8 cellular contexts compared by ENCODE assay signal in the genomic region with DNA sequence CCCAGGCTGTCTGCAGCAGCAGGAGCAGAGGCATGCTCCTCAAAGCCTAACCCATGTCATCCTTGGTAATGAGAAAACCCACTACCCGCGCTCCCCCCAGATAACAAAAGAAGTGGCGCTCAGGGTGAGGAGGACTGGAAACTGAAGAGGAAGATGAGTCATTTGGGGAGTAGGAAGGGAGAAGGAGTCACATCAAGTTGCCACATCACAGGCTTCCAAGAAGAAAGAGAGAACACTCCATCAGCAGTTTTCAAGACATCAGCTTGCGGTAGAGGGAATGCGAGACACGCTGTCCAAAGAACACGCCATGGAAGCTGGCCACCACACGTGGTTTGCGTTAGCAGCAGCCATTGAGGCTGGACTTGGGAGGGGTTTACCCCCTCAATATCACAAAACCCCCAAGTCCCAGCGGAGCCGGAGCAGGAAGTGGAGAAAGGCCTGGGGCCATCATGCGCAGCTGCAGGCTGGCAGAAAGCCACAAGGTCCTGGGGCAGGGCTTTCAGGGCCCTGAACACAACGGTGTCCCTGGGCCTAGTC. TPM values are rescaled to one million over a fixed set of nuclear protein-coding genes. Genes with fewer than 3 reads are reported as not detected.
DNase-seq lines count a peak whose midpoint lies in the region; ATAC-seq and TF ChIP-seq lines count a peak whose summit lies in the region.
"Had no signal": no experiment of that assay in that cellular context is flagged by ENCODE, and none has a peak within 500 bp of the region (broad histone marks: within the 10 kb centered on the region; RNA-seq: fewer than 3 reads in every experiment).

No MANE protein-coding gene starts in this region.

- peak; percentile 95 for DNase-seq in IMR-90
- DNase-seq in activated CD8-positive, alpha-beta T cell treated with anti-CD3 and anti-CD28 coated beads, Interleukin-2, amount 10 ng/mL, durations not matched to agents 7 days and 5 days: no peak
- peak; percentile 87 for DNase-seq in cardiac septum (ENCODE audit: low spot score)
- DNase-seq in stimulated activated CD4-positive, alpha-beta T cell treated with anti-CD3 and anti-CD28 coated beads, Interleukin-4, amount 100 ng/mL, for 24 hours: peak; percentile 6
- no peak for DNase-seq in stimulated activated naive CD4-positive, alpha-beta T cell treated with Interleukin-2 at 50 U/mL for 16 hours (lab: John Stamatoyannopoulos, UW)
- no peak for DNase-seq in NK-92 treated with Interleukin-12 subunit alpha and Interleukin-12 subunit beta, amount 100 ng/mL, for 24 hours (lab: John Stamatoyannopoulos, UW)
- DNase-seq: T-cell had no signal

- no peaks in the 10 kb centered on the region for H3K36me3 Mint-ChIP-seq in activated CD8-positive, alpha-beta T cell treated with anti-CD3 and anti-CD28 coated beads, Interleukin-2, amount 10 ng/mL, durations not matched to agents 7 days and 5 days (ENCODE audit: low read depth)
- H3K36me3 Mint-ChIP-seq: T-cell had no signal

- peaks cover 40% of the 10 kb centered on the region for H3K9me1 ChIP-seq in IMR-90 (ENCODE audit: insufficient read depth, low read length)

- H3K79me1 ChIP-seq in IMR-90 (ENCODE audit: low read depth in 1 of 2, low read length in 2 of 2): peaks cover 8 to 62% of the 10 kb centered on the region in 2 experiments

- peak overlapping the region; percentile 45; the same call in 1 of the 3 replicates for H2BK15ac ChIP-seq in IMR-90 (ENCODE audit: low read depth, low read length)

- peak overlapping the region; percentile 4; the same call in 1 of the 2 replicates for H3K9ac ChIP-seq in IMR-90 (ENCODE audit: low read depth, low read length)

- no peaks in the 10 kb centered on the region for H3K27me3 ChIP-seq in IMR-90 (ENCODE audit: control insufficient read depth, insufficient read depth, low read length)

- no peak for TF ChIP-seq CTCF in IMR-90 (conservative IDR thresholded peaks at IDR 0.05; ENCODE audit: low read depth, low read length)

- peak overlapping the region; percentile 28 for H2AK9ac ChIP-seq in IMR-90 (replicated peaks; ENCODE audit: low read depth, low read length, poor library complexity)

- H2BK5ac ChIP-seq in IMR-90 (ENCODE audit: low read depth, low read length, poor library complexity, severe bottlenecking): peak overlapping the region; percentile 52

- no peak overlapping the region for H3K4me3 Mint-ChIP-seq in activated CD8-positive, alpha-beta T cell treated with anti-CD3 and anti-CD28 coated beads, Interleukin-2, amount 10 ng/mL, durations not matched to agents 7 days and 5 days
- H3K4me3 Mint-ChIP-seq: T-cell had no signal

- peaks cover 35% of the 10 kb centered on the region for H4K20me1 ChIP-seq in IMR-90 (ENCODE audit: insufficient read depth, low read length)

- H3K27ac Mint-ChIP-seq in activated CD8-positive, alpha-beta T cell treated with anti-CD3 and anti-CD28 coated beads, Interleukin-2, amount 10 ng/mL, durations not matched to agents 7 days and 5 days: peak overlapping the region; percentile 1
- H3K27ac Mint-ChIP-seq: T-cell had no signal

- intact Hi-C loops in IMR-90 (cut with micrococcal nuclease) (loop anchor here (5.0 kb wide), 1 partner anchor 40 kb away; a partner anchor contains a TSS), cardiac septum (cut with DNase I) (no loop called here)

- peaks cover 28% of the 10 kb centered on the region for H3K4me1 Mint-ChIP-seq in activated CD8-positive, alpha-beta T cell treated with anti-CD3 and anti-CD28 coated beads, Interleukin-2, amount 10 ng/mL, durations not matched to agents 7 days and 5 days (ENCODE audit: low read depth)

- ATAC-seq in IMR-90 (ENCODE audit: low read depth) (peak; percentile 33), HG03457 (IDR thresholded peaks at IDR 0.05; ENCODE audit: unreplicated experiment) (no peak)
- peak; percentile 37 for ATAC-seq in activated CD8-positive, alpha-beta T cell treated with anti-CD3 and anti-CD28 coated beads, Interleukin-2, amount 10 ng/mL, durations not matched to agents 7 days and 5 days

- peak overlapping the region; percentile 89 for H3K4ac ChIP-seq in IMR-90 (ENCODE audit: low read depth, low read length)

- peak overlapping the region; percentile 29 for H3K4me2 ChIP-seq in IMR-90 (ENCODE audit: low read depth, low read length)

- peaks cover 25% of the 10 kb centered on the region for H3K4me1 ChIP-seq in IMR-90 (ENCODE audit: control insufficient read depth, insufficient read depth, low read length)

- peak overlapping the region; percentile 44 for H4K5ac ChIP-seq in IMR-90 (ENCODE audit: low read depth, low read length)

- in situ Hi-C loops in IMR-90 (cut with MboI; ENCODE audit: low sequenced_read_pairs): no loop called here

- H3K18ac ChIP-seq in IMR-90 (ENCODE audit: low read depth, low read length): peak overlapping the region; percentile 30

- POLR2A ChIA-PET in IMR-90 (lab: Charles Lee; ENCODE audit: unreplicated experiment): no interaction called here
- POLR2A ChIA-PET in activated CD8-positive, alpha-beta T cell treated with anti-CD3 and anti-CD28 coated beads, Interleukin-2, amount 10 ng/mL, durations not matched to agents 7 days and 5 days (lab: Charles Lee): no interaction called here

- H4K91ac ChIP-seq in IMR-90 (ENCODE audit: insufficient read depth, low read depth, low read length): peak overlapping the region; percentile 77

- no peak for TF ChIP-seq POLR2A in IMR-90 (IDR thresholded peaks at IDR 0.05; ENCODE audit: low read depth, low read length)

- H3K56ac ChIP-seq in IMR-90 (ENCODE audit: extremely low read depth, insufficient read depth, low read length): no peak overlapping the region

- H2AK5ac ChIP-seq in IMR-90 (ENCODE audit: low read depth, low read length): peak overlapping the region; percentile 76

- H3K27me3 Mint-ChIP-seq in activated CD8-positive, alpha-beta T cell treated with anti-CD3 and anti-CD28 coated beads, Interleukin-2, amount 10 ng/mL, durations not matched to agents 7 days and 5 days (ENCODE audit: low read depth): no peaks in the 10 kb centered on the region

- peak overlapping the region; percentile 74 for H3K27ac ChIP-seq in IMR-90 (ENCODE audit: insufficient read depth, low read length)

- dilution Hi-C loops in IMR-90 (cut with HindIII; ENCODE audit: low sequenced_read_pairs, unreplicated experiment): no loop called here

- no peak overlapping the region for H3K4me3 ChIP-seq in IMR-90 (ENCODE audit: insufficient read depth, low read depth, low read length)

- peak overlapping the region; percentile 28 for H2BK20ac ChIP-seq in IMR-90 (ENCODE audit: low read depth, low read length)

- H3K36me3 ChIP-seq in IMR-90 (ENCODE audit: control insufficient read depth, insufficient read depth, low read length): peaks cover 7% of the 10 kb centered on the region; the same call in 1 of the 2 replicates

- peak overlapping the region; percentile 0 to 80; a peak in 2 of 4 replicates for H4K8ac ChIP-seq in IMR-90 (ENCODE audit: low read depth in 2 of 2, low read length in 2 of 2)

- peak overlapping the region; percentile 51 for H3K14ac ChIP-seq in IMR-90 (replicated peaks; ENCODE audit: low read depth, low read length)

- H3K9me3 Mint-ChIP-seq in activated CD8-positive, alpha-beta T cell treated with anti-CD3 and anti-CD28 coated beads, Interleukin-2, amount 10 ng/mL, durations not matched to agents 7 days and 5 days (ENCODE audit: insufficient read depth): no peaks in the 10 kb centered on the region
- H3K9me3 Mint-ChIP-seq: T-cell had no signal

- TF ChIP-seq RAD21 in IMR-90 (IDR thresholded peaks at IDR 0.05; ENCODE audit: low read length): no peak

- H2AFZ ChIP-seq in IMR-90 (replicated peaks; ENCODE audit: low read length, poor library complexity): peak overlapping the region; percentile 80

- H2BK120ac ChIP-seq in IMR-90 (ENCODE audit: low read depth, low read length): peak overlapping the region; percentile 77

- CTCF ChIA-PET in IMR-90 (lab: Yijun Ruan, JAX): no interaction called here
- CTCF ChIA-PET in activated CD8-positive, alpha-beta T cell treated with anti-CD3 and anti-CD28 coated beads, Interleukin-2, amount 10 ng/mL, durations not matched to agents 7 days and 5 days (lab: Charles Lee): interaction anchor here (1.1 kb wide), 1 partner anchor 39 kb away, joined by 5 read pairs; no protein-coding TSS in a partner anchor

- no TSS peak for BruUV-seq in IMR-90 (replicated peaks; lab: Mats Ljungman, UMichigan)

- 20% methylated on average over 1 of the region's 13 CpGs; no CpG with 5 or more reads in 1 of the 2 experiments for WGBS in IMR-90 (ENCODE audit: extremely low coverage in 2 of 2, insufficient read length in 1 of 2), 2 experiments

- H3K9me3 ChIP-seq in IMR-90 (ENCODE audit: control insufficient read depth, insufficient read depth, low read length): no peaks in the 10 kb centered on the region

- H3K23ac ChIP-seq in IMR-90 (ENCODE audit: low read depth, low read length): peak overlapping the region; percentile 63; the same call in 1 of the 2 replicates

TF ChIP-seq in IMR-90, 13 proteins besides CTCF, POLR2A, EP300 and RAD21:
- TF ChIP-seq MXI1 (IDR thresholded peaks at IDR 0.05; ENCODE audit: borderline replicate concordance, low read depth, low read length) (peak; percentile 91), CHD1 (IDR thresholded peaks at IDR 0.05; ENCODE audit: low read depth, low read length) (no peak), RFX5 (IDR thresholded peaks at IDR 0.05; ENCODE audit: low read depth, low read length) (no peak), NFE2L2 (IDR thresholded peaks at IDR 0.05; ENCODE audit: low read depth, low read length) (no peak), BHLHE40 (IDR thresholded peaks at IDR 0.05; ENCODE audit: low read depth, low read length) (peak; percentile 52), CEBPB (IDR thresholded peaks at IDR 0.05; ENCODE audit: low read depth, low read length) (peak; percentile 95), SMC3 (IDR thresholded peaks at IDR 0.05; ENCODE audit: low read depth, low read length) (no peak), FOS (IDR thresholded peaks at IDR 0.05; ENCODE audit: low read depth, low read length) (peak; percentile 72), MAFK (IDR thresholded peaks at IDR 0.05; ENCODE audit: low read depth, low read length) (peak; percentile 86)
- TF ChIP-seq, protein P1, sequence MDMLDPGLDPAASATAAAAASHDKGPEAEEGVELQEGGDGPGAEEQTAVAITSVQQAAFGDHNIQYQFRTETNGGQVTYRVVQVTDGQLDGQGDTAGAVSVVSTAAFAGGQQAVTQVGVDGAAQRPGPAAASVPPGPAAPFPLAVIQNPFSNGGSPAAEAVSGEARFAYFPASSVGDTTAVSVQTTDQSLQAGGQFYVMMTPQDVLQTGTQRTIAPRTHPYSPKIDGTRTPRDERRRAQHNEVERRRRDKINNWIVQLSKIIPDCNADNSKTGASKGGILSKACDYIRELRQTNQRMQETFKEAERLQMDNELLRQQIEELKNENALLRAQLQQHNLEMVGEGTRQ (IDR thresholded peaks at IDR 0.05; ENCODE audit: low read depth, low read length): peak; percentile 66
TF ChIP-seq in IMR-90: peak in this region for 6.

RNA-seq across cellular contexts. Expression of a gene that starts 41.5 kb away (rescaled TPM):
- total RNA-seq in IMR-90 (2012; rRNA removed) (7.8 and 8.2 TPM in 2 replicates), cardiac septum (5.1 TPM)
- 14.4 and 15.0 TPM in 2 replicates for polyA plus RNA-seq in IMR-90 (2012; rRNA removed)
- polyA plus RNA-seq in IMR-90 (2012; cell fraction: cytosol; rRNA removed): 6.6 and 11.4 TPM in 2 replicates
- polyA plus RNA-seq in IMR-90 (2012; cell fraction: nucleus; rRNA removed; ENCODE audit: low replicate concordance): 16.7 and 24.7 TPM in 2 replicates
- under 1 TPM; 0.21 to 0.23 TPM for total RNA-seq in activated CD8-positive, alpha-beta T cell treated with anti-CD3 and anti-CD28 coated beads, Interleukin-2, amount 10 ng/mL, durations not matched to agents 7 days and 5 days

Comparison
In these comparisons a context has a peak if more than half of its experiments do, and no peak if none do; other contexts are left out.
1. DNase-seq: peak in IMR-90 (single experiment), cardiac septum (single experiment) and stimulated activated CD4-positive, alpha-beta T cell treated with anti-CD3 and anti-CD28 coated beads, Interleukin-4, amount 100 ng/mL, for 24 hours (single experiment); none in activated CD8-positive, alpha-beta T cell treated with anti-CD3 and anti-CD28 coated beads, Interleukin-2, amount 10 ng/mL, durations not matched to agents 7 days and 5 days (single experiment), stimulated activated naive CD4-positive, alpha-beta T cell treated with Interleukin-2 at 50 U/mL for 16 hours (single experiment) and NK-92 treated with Interleukin-12 subunit alpha and Interleukin-12 subunit beta, amount 100 ng/mL, for 24 hours (single experiment).